In the genomic region with DNA sequence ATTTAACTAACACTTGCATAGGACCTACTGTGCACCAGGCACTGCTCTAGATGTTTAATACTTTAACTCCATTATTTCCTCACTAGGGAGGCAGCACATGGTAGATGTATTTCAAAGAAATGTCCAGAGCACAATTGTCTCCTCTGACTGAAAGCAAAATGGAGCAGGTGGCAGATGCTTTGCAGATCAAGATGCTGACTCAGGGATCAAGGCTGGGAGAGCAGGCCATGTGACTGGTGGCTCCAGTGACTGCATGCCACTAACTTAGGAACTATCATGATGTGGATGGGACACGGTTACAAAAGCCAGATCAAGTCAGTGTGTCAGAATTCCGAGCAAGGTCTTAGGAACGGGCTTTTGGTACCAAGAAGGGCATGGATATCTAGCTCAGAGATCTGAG, we compare ENCODE assay signal across 21 cellular contexts. TPM values are rescaled to one million over a fixed set of nuclear protein-coding genes. Genes with fewer than 3 reads are reported as not detected.
DNase-seq lines count a peak whose midpoint lies in the region; ATAC-seq, FAIRE-seq and TF ChIP-seq lines count a peak whose summit lies in the region.
"Had no signal": no experiment of that assay in that cellular context is flagged by ENCODE, and none has a peak within 500 bp of the region (broad histone marks: within the 10 kb centered on the region; RNA-seq: fewer than 3 reads in every experiment).

No MANE protein-coding gene starts in this region.

- no peak overlapping the region for H2AFZ ChIP-seq in IMR-90 (replicated peaks; ENCODE audit: low read length, poor library complexity)
- H2AFZ ChIP-seq in K562 (ENCODE audit: low read depth, low read length): no peak overlapping the region

- TF ChIP-seq RAD21 in IMR-90 (IDR thresholded peaks at IDR 0.05; ENCODE audit: low read length) (no peak), K562 (CRISPR knock-in tag; conservative IDR thresholded peaks at IDR 0.05 in 1 of 2, IDR thresholded peaks at IDR 0.05 in 1 of 2) (no peak)

- H2BK120ac ChIP-seq in IMR-90 (ENCODE audit: low read depth, low read length): no peak overlapping the region

- DNase-seq in IMR-90: no peak
- DNase-seq in K562 (ENCODE audit: extremely low read depth in 1 of 4, low spot score in 3 of 4): no peak
- DNase-seq in myocyte (ENCODE audit: low read depth): peak; percentile 12
- peak; percentile 47 to 67 for DNase-seq in vagina (ENCODE audit: extremely low spot score in 2 of 2)
- no peak for DNase-seq in activated T-helper 2 cell treated with anti-CD3 and anti-CD28 coated beads, Interferon-gamma antibody, Interleukin-2, Interleukin-4, amounts not matched to agents 10 μg/mL and 5 μg/mL and 100 μg/mL, durations not matched to agents 14 hours and 24 hours and 36 hours (ENCODE audit: low spot score)
- no peak for DNase-seq in iPS-NIHi7 (ENCODE audit: extremely low spot score)
- DNase-seq: BE2C; CD8-positive, alpha-beta T cell; COR-L47; DMS153; DMS79 treated with DMSO at 0.1 percent for 48 hours; EL; GM23248; H7 had no signal

- no peak overlapping the region for H2BK15ac ChIP-seq in IMR-90 (ENCODE audit: low read depth, low read length)

- no peak overlapping the region for H4K91ac ChIP-seq in IMR-90 (ENCODE audit: insufficient read depth, low read depth, low read length)

- POLR2A ChIA-PET in IMR-90 (lab: Charles Lee; ENCODE audit: unreplicated experiment): no interaction called here
- POLR2A ChIA-PET in K562 (lab: Yijun Ruan, JAX): no interaction called here

- H3K79me2 ChIP-seq in K562 (ENCODE audit: control insufficient read depth, insufficient read depth, low read length): no peaks in the 10 kb centered on the region

- H3K4me2 ChIP-seq in IMR-90 (ENCODE audit: low read depth, low read length) (no peak overlapping the region), K562 (ENCODE audit: insufficient read depth, low read length) (no peak overlapping the region)

- H2BK20ac ChIP-seq in IMR-90 (ENCODE audit: low read depth, low read length): no peak overlapping the region

- H3K56ac ChIP-seq in IMR-90 (ENCODE audit: extremely low read depth, insufficient read depth, low read length): no peak overlapping the region

- peaks cover 2% of the 10 kb centered on the region for H3K4me1 Mint-ChIP-seq in activated T-helper 2 cell treated with anti-CD3 and anti-CD28 coated beads, Interferon-gamma antibody, Interleukin-2, Interleukin-4, amounts not matched to agents 10 μg/mL and 5 μg/mL and 100 μg/mL, durations not matched to agents 14 hours and 24 hours and 36 hours (ENCODE audit: low read depth)

- TF ChIP-seq CTCF in IMR-90 (conservative IDR thresholded peaks at IDR 0.05; ENCODE audit: low read depth, low read length) (no peak), K562 (IDR thresholded peaks at IDR 0.05 in 2 of 3, conservative IDR thresholded peaks at IDR 0.05 in 1 of 3; ENCODE audit: insufficient read depth in 2 of 3, low read depth in 1 of 3, low read length in 3 of 3) (no peak), vagina (IDR thresholded peaks at IDR 0.05) (no peak)

- intact Hi-C loops in IMR-90 (cut with micrococcal nuclease): loop anchor here (10.0 kb wide), 1 partner anchor 1570 kb away; no protein-coding TSS in a partner anchor
- intact Hi-C loops in K562 (cut with micrococcal nuclease): no loop called here
- intact Hi-C loops in vagina (cut with DNase I): no loop called here
- intact Hi-C loops in activated T-helper 2 cell treated with anti-CD3 and anti-CD28 coated beads, Interferon-gamma antibody, Interleukin-2, Interleukin-4, amounts not matched to agents 10 μg/mL and 5 μg/mL and 100 μg/mL, durations not matched to agents 14 hours and 24 hours and 36 hours (cut with micrococcal nuclease): no loop called here

- no peak overlapping the region for H3K4me3 Mint-ChIP-seq in activated T-helper 2 cell treated with anti-CD3 and anti-CD28 coated beads, Interferon-gamma antibody, Interleukin-2, Interleukin-4, amounts not matched to agents 10 μg/mL and 5 μg/mL and 100 μg/mL, durations not matched to agents 14 hours and 24 hours and 36 hours (ENCODE audit: low read depth)
- H3K4me3 Mint-ChIP-seq: CD8-positive, alpha-beta T cell had no signal

- H3K4me3 ChIP-seq in IMR-90 (ENCODE audit: insufficient read depth, low read depth, low read length): no peak overlapping the region
- no peak overlapping the region for H3K4me3 ChIP-seq in K562
- H3K4me3 ChIP-seq in vagina: no peak overlapping the region
- H3K4me3 ChIP-seq: GM23248 had no signal

- H3K27me3 ChIP-seq in IMR-90 (ENCODE audit: control insufficient read depth, insufficient read depth, low read length) (peaks cover 11% of the 10 kb centered on the region), K562 (ENCODE audit: control insufficient read depth in 2 of 2, insufficient read depth in 2 of 2, low read length in 2 of 2) (no peaks in the 10 kb centered on the region), vagina (no peaks in the 10 kb centered on the region)

- TF ChIP-seq POLR2A in IMR-90 (IDR thresholded peaks at IDR 0.05; ENCODE audit: low read depth, low read length) (no peak), K562 (conservative IDR thresholded peaks at IDR 0.05) (no peak), vagina (IDR thresholded peaks at IDR 0.05) (no peak)

- 58% methylated on average over 3 of the region's 3 CpGs; no CpG with 5 or more reads in 1 of the 2 experiments for WGBS in IMR-90 (ENCODE audit: extremely low coverage in 2 of 2, insufficient read length in 1 of 2), 2 experiments
- 0% methylated on average over 3 of the region's 3 CpGs for WGBS in K562 (ENCODE audit: insufficient coverage, low coverage, missing lambda C conversion rate)

- H4K20me1 ChIP-seq in IMR-90 (ENCODE audit: insufficient read depth, low read length) (no peaks in the 10 kb centered on the region), K562 (replicated peaks; ENCODE audit: control insufficient read depth, insufficient read depth, low read length) (no peaks in the 10 kb centered on the region)

- no peaks in the 10 kb centered on the region for H3K79me1 ChIP-seq in IMR-90 (ENCODE audit: low read depth in 1 of 2, low read length in 2 of 2)

- H3K4me1 ChIP-seq in IMR-90 (ENCODE audit: control insufficient read depth, insufficient read depth, low read length) (no peaks in the 10 kb centered on the region), K562 (replicated peaks in 1 of 2; ENCODE audit: control insufficient read depth in 2 of 2, insufficient read depth in 2 of 2, low read length in 2 of 2) (no peaks in the 10 kb centered on the region), vagina (no peaks in the 10 kb centered on the region)
- H3K4me1 ChIP-seq: BE2C had no signal

- CTCF ChIA-PET in IMR-90 (lab: Yijun Ruan, JAX) (no interaction called here), K562 (lab: Yijun Ruan, JAX; ENCODE audit: low intra/inter-chr PET ratio) (no interaction called here)

- FAIRE-seq in K562 (lab: Jason Lieb, UNC): no peak
- FAIRE-seq: A204.1, D721Med, G401.6 had no signal

- no peak overlapping the region for H3K18ac ChIP-seq in IMR-90 (ENCODE audit: low read depth, low read length)

- no peak overlapping the region for H3K14ac ChIP-seq in IMR-90 (replicated peaks; ENCODE audit: low read depth, low read length)

- dilution Hi-C loops in IMR-90 (cut with HindIII; ENCODE audit: low sequenced_read_pairs, unreplicated experiment): no loop called here

- H3K9ac ChIP-seq in IMR-90 (ENCODE audit: low read depth, low read length): no peak overlapping the region
- no peak overlapping the region for H3K9ac ChIP-seq in K562 (ENCODE audit: insufficient read depth in 1 of 2, low read depth in 2 of 2, low read length in 2 of 2)
- H3K9ac ChIP-seq: GM23248 had no signal

- H4K5ac ChIP-seq in IMR-90 (ENCODE audit: low read depth, low read length): no peak overlapping the region

- in situ Hi-C loops in IMR-90 (cut with MboI; ENCODE audit: low sequenced_read_pairs) (no loop called here), K562 (cut with MboI) (no loop called here)

- H2AK5ac ChIP-seq in IMR-90 (ENCODE audit: low read depth, low read length): no peak overlapping the region

- H3K27ac Mint-ChIP-seq in activated T-helper 2 cell treated with anti-CD3 and anti-CD28 coated beads, Interferon-gamma antibody, Interleukin-2, Interleukin-4, amounts not matched to agents 10 μg/mL and 5 μg/mL and 100 μg/mL, durations not matched to agents 14 hours and 24 hours and 36 hours: no peak overlapping the region
- H3K27ac Mint-ChIP-seq: CD8-positive, alpha-beta T cell had no signal

- H3K36me3 Mint-ChIP-seq in activated T-helper 2 cell treated with anti-CD3 and anti-CD28 coated beads, Interferon-gamma antibody, Interleukin-2, Interleukin-4, amounts not matched to agents 10 μg/mL and 5 μg/mL and 100 μg/mL, durations not matched to agents 14 hours and 24 hours and 36 hours (ENCODE audit: low read depth): no peaks in the 10 kb centered on the region
- H3K36me3 Mint-ChIP-seq: CD8-positive, alpha-beta T cell had no signal

- H3K27ac ChIP-seq in IMR-90 (ENCODE audit: insufficient read depth, low read length) (no peak overlapping the region), K562 (ENCODE audit: extremely low read depth, low read depth, low read length) (no peak overlapping the region), vagina (no peak overlapping the region)
- H3K27ac ChIP-seq: C4-2B, GM23248 had no signal

- no peak overlapping the region for H4K8ac ChIP-seq in IMR-90 (ENCODE audit: low read depth in 2 of 2, low read length in 2 of 2)

- H3K9me3 ChIP-seq in IMR-90 (ENCODE audit: control insufficient read depth, insufficient read depth, low read length): no peaks in the 10 kb centered on the region
- H3K9me3 ChIP-seq in K562 (replicated peaks; ENCODE audit: control insufficient read depth, insufficient read depth, low read depth, low read length): no peaks in the 10 kb centered on the region
- H3K9me3 ChIP-seq in vagina: no peaks in the 10 kb centered on the region
- H3K9me3 ChIP-seq: BE2C had no signal

- H3K9me1 ChIP-seq in IMR-90 (ENCODE audit: insufficient read depth, low read length): no peaks in the 10 kb centered on the region
- H3K9me1 ChIP-seq in K562 (ENCODE audit: control insufficient read depth, insufficient read depth, low read length): no peaks in the 10 kb centered on the region

- H3K27me3 Mint-ChIP-seq in activated T-helper 2 cell treated with anti-CD3 and anti-CD28 coated beads, Interferon-gamma antibody, Interleukin-2, Interleukin-4, amounts not matched to agents 10 μg/mL and 5 μg/mL and 100 μg/mL, durations not matched to agents 14 hours and 24 hours and 36 hours (ENCODE audit: low read depth): peaks cover 18% of the 10 kb centered on the region

- ATAC-seq in IMR-90 (ENCODE audit: low read depth) (no peak), K562 (no peak), HG02981 (IDR thresholded peaks at IDR 0.05; ENCODE audit: unreplicated experiment) (no peak)
- ATAC-seq: CD8-positive, alpha-beta T cell had no signal

- no peak for TF ChIP-seq EP300 in K562 (IDR thresholded peaks at IDR 0.05; ENCODE audit: low read length)

- no peak overlapping the region for H2BK5ac ChIP-seq in IMR-90 (ENCODE audit: low read depth, low read length, poor library complexity, severe bottlenecking)

- BruUV-seq in IMR-90 (replicated peaks; lab: Mats Ljungman, UMichigan): no TSS peak
- BruUV-seq in K562 (replicated peaks; lab: Mats Ljungman, UMichigan): no TSS peak

- H2AK9ac ChIP-seq in IMR-90 (replicated peaks; ENCODE audit: low read depth, low read length, poor library complexity): no peak overlapping the region

- no peak overlapping the region for H3K23ac ChIP-seq in IMR-90 (ENCODE audit: low read depth, low read length)

- H3K36me3 ChIP-seq in IMR-90 (ENCODE audit: control insufficient read depth, insufficient read depth, low read length): no peaks in the 10 kb centered on the region
- H3K36me3 ChIP-seq in K562 (ENCODE audit: control insufficient read depth, insufficient read depth, low read length): no peaks in the 10 kb centered on the region
- no peaks in the 10 kb centered on the region for H3K36me3 ChIP-seq in vagina
- H3K36me3 ChIP-seq: BE2C had no signal

- H3K9me3 Mint-ChIP-seq in activated T-helper 2 cell treated with anti-CD3 and anti-CD28 coated beads, Interferon-gamma antibody, Interleukin-2, Interleukin-4, amounts not matched to agents 10 μg/mL and 5 μg/mL and 100 μg/mL, durations not matched to agents 14 hours and 24 hours and 36 hours: no peaks in the 10 kb centered on the region
- H3K9me3 Mint-ChIP-seq: CD8-positive, alpha-beta T cell had no signal

- H3K4ac ChIP-seq in IMR-90 (ENCODE audit: low read depth, low read length): no peak overlapping the region

RNA-seq across cellular contexts. Expression of a gene that starts 28.2 kb away (rescaled TPM):
- total RNA-seq in IMR-90 (2012; rRNA removed) (not detected in 2 replicates), K562 (2014; rRNA removed) (not detected in 2 replicates), K562 (2014; rRNA removed; fragmentation: Illumina TruSeq; extraction: Trizol) (not detected in 2 replicates), K562 (2015; rRNA removed; fragmentation: Illumina TruSeq; extraction: Trizol) (not detected in 2 replicates), K562 (2021) (not detected in 2 replicates), myocyte (not detected in 2 replicates), vagina (not detected)
- polyA plus RNA-seq in IMR-90 (2012; rRNA removed) (not detected in 2 replicates), K562 (2011; rRNA removed) (not detected in 2 replicates), K562 (2014; fragmentation: Illumina TruSeq; extraction: Trizol) (not detected in 2 replicates), K562 (2014; fragmentation: Nextera tagmentation; extraction: Ambion mirVana) (not detected), K562 (2014; rRNA removed) (not detected in 2 replicates)
- polyA plus RNA-seq in IMR-90 (2012; cell fraction: cytosol; rRNA removed): not detected in 2 replicates
- polyA plus RNA-seq in IMR-90 (2012; cell fraction: nucleus; rRNA removed; ENCODE audit: low replicate concordance): not detected in 2 replicates
- not detected in 2 replicates for total RNA-seq in K562 (2011; cell fraction: chromatin; rRNA removed; ENCODE audit: low replicate concordance)
- not detected in 2 replicates for total RNA-seq in K562 (2011; cell fraction: nucleolus; rRNA removed)
- total RNA-seq in K562 (2011; cell fraction: nucleoplasm; rRNA removed): not detected in 2 replicates
- polyA plus RNA-seq in K562 (2011; cell fraction: cytosol; rRNA removed): not detected in 2 replicates
- not detected in 2 replicates for polyA plus RNA-seq in K562 (2011; cell fraction: nucleus; rRNA removed)
- not detected in 2 replicates for polyA plus RNA-seq in K562 (2012)
- polyA minus RNA-seq in K562 (2011; rRNA and poly(A)+ RNA removed): not detected in 2 replicates
- polyA minus RNA-seq in K562 (2011; cell fraction: cytosol; rRNA and poly(A)+ RNA removed): not detected in 2 replicates
- polyA minus RNA-seq in K562 (2011; cell fraction: nucleus; rRNA and poly(A)+ RNA removed): not detected in 2 replicates
- 0.08 TPM for polyA plus RNA-seq in myocyte (2012)
- not detected in 2 replicates for total RNA-seq in activated T-helper 2 cell treated with anti-CD3 and anti-CD28 coated beads, Interferon-gamma antibody, Interleukin-2, Interleukin-4, amounts not matched to agents 10 μg/mL and 5 μg/mL and 100 μg/mL, durations not matched to agents 14 hours and 24 hours and 36 hours
- total RNA-seq: CD8-positive, alpha-beta T cell; GM23248; HT-29 had no signal
- polyA plus RNA-seq: AG04450, GM23248 had no signal

RNA-seq across cellular contexts. Expression of a gene that starts 36.0 kb away (rescaled TPM):
- total RNA-seq in IMR-90 (2012; rRNA removed) (0.54 and 0.56 TPM in 2 replicates), K562 (2014; rRNA removed) (not detected in 2 replicates), K562 (2014; rRNA removed; fragmentation: Illumina TruSeq; extraction: Trizol) (not detected in 2 replicates), K562 (2015; rRNA removed; fragmentation: Illumina TruSeq; extraction: Trizol) (not detected in 2 replicates), K562 (2021) (4.1 and 6.0 TPM in 2 replicates), myocyte (not detected in 2 replicates), vagina (6.1 TPM)
- polyA plus RNA-seq in IMR-90 (2012; rRNA removed) (1.2 and 1.4 TPM in 2 replicates), K562 (2011; rRNA removed) (not detected in 2 replicates), K562 (2014; fragmentation: Illumina TruSeq; extraction: Trizol) (not detected in 2 replicates), K562 (2014; fragmentation: Nextera tagmentation; extraction: Ambion mirVana) (not detected), K562 (2014; rRNA removed) (not detected in 2 replicates)
- polyA plus RNA-seq in IMR-90 (2012; cell fraction: cytosol; rRNA removed): 0.85 and 1.2 TPM in 2 replicates
- 0.29 and 0.33 TPM in 2 replicates for polyA plus RNA-seq in IMR-90 (2012; cell fraction: nucleus; rRNA removed; ENCODE audit: low replicate concordance)
- not detected in 2 replicates for total RNA-seq in K562 (2011; cell fraction: chromatin; rRNA removed; ENCODE audit: low replicate concordance)
- not detected in 2 replicates for total RNA-seq in K562 (2011; cell fraction: nucleolus; rRNA removed)
- not detected in 2 replicates for total RNA-seq in K562 (2011; cell fraction: nucleoplasm; rRNA removed)
- not detected in 2 replicates for polyA plus RNA-seq in K562 (2011; cell fraction: cytosol; rRNA removed)
- polyA plus RNA-seq in K562 (2011; cell fraction: nucleus; rRNA removed): not detected in 2 replicates
- 0.08 TPM in 1 of 2 replicates, not detected in the other for polyA plus RNA-seq in K562 (2012)
- polyA minus RNA-seq in K562 (2011; rRNA and poly(A)+ RNA removed): 0.36 TPM in 1 of 2 replicates, not detected in the other
- polyA minus RNA-seq in K562 (2011; cell fraction: cytosol; rRNA and poly(A)+ RNA removed): 16.9 TPM in 1 of 2 replicates, not detected in the other
- not detected in 2 replicates for polyA minus RNA-seq in K562 (2011; cell fraction: nucleus; rRNA and poly(A)+ RNA removed)
- polyA plus RNA-seq in myocyte (2012): 0.08 TPM
- 1.1 and 1.3 TPM in 2 replicates for total RNA-seq in activated T-helper 2 cell treated with anti-CD3 and anti-CD28 coated beads, Interferon-gamma antibody, Interleukin-2, Interleukin-4, amounts not matched to agents 10 μg/mL and 5 μg/mL and 100 μg/mL, durations not matched to agents 14 hours and 24 hours and 36 hours
- total RNA-seq: H7 had no signal

RNA-seq across cellular contexts. Expression of a gene that starts 51.6 kb away (rescaled TPM):
- total RNA-seq in IMR-90 (2012; rRNA removed) (under 0.01 and 0.18 TPM in 2 replicates), K562 (2014; rRNA removed) (not detected in 2 replicates), K562 (2014; rRNA removed; fragmentation: Illumina TruSeq; extraction: Trizol) (not detected in 2 replicates), K562 (2015; rRNA removed; fragmentation: Illumina TruSeq; extraction: Trizol) (not detected in 2 replicates), K562 (2021) (not detected in 2 replicates), myocyte (not detected in 2 replicates), vagina (2.0 TPM)
- polyA plus RNA-seq in IMR-90 (2012; rRNA removed) (0.09 and 0.11 TPM in 2 replicates), K562 (2011; rRNA removed) (not detected in 2 replicates), K562 (2014; fragmentation: Illumina TruSeq; extraction: Trizol) (not detected in 2 replicates), K562 (2014; fragmentation: Nextera tagmentation; extraction: Ambion mirVana) (not detected), K562 (2014; rRNA removed) (not detected in 2 replicates)
- polyA plus RNA-seq in IMR-90 (2012; cell fraction: cytosol; rRNA removed): 0.09 and 0.10 TPM in 2 replicates
- 0.14 TPM in 1 of 2 replicates, not detected in the other for polyA plus RNA-seq in IMR-90 (2012; cell fraction: nucleus; rRNA removed; ENCODE audit: low replicate concordance)
- not detected in 2 replicates for total RNA-seq in K562 (2011; cell fraction: chromatin; rRNA removed; ENCODE audit: low replicate concordance)
- not detected in 2 replicates for total RNA-seq in K562 (2011; cell fraction: nucleolus; rRNA removed)
- not detected in 2 replicates for total RNA-seq in K562 (2011; cell fraction: nucleoplasm; rRNA removed)
- not detected in 2 replicates for polyA plus RNA-seq in K562 (2011; cell fraction: cytosol; rRNA removed)
- not detected in 2 replicates for polyA plus RNA-seq in K562 (2011; cell fraction: nucleus; rRNA removed)
- polyA plus RNA-seq in K562 (2012): not detected in 2 replicates
- polyA minus RNA-seq in K562 (2011; rRNA and poly(A)+ RNA removed): not detected in 2 replicates
- polyA minus RNA-seq in K562 (2011; cell fraction: cytosol; rRNA and poly(A)+ RNA removed): not detected in 2 replicates
- not detected in 2 replicates for polyA minus RNA-seq in K562 (2011; cell fraction: nucleus; rRNA and poly(A)+ RNA removed)
- 0.48 TPM for polyA plus RNA-seq in myocyte (2012)
- total RNA-seq in activated T-helper 2 cell treated with anti-CD3 and anti-CD28 coated beads, Interferon-gamma antibody, Interleukin-2, Interleukin-4, amounts not matched to agents 10 μg/mL and 5 μg/mL and 100 μg/mL, durations not matched to agents 14 hours and 24 hours and 36 hours: not detected in 2 replicates
- total RNA-seq: CD8-positive, alpha-beta T cell; GM23248; H7; HT-29 had no signal

RNA-seq across cellular contexts. Expression of a gene that starts 57.9 kb away (rescaled TPM):
- total RNA-seq in IMR-90 (2012; rRNA removed) (not detected in 2 replicates), K562 (2014; rRNA removed) (not detected in 2 replicates), K562 (2014; rRNA removed; fragmentation: Illumina TruSeq; extraction: Trizol) (not detected in 2 replicates), K562 (2015; rRNA removed; fragmentation: Illumina TruSeq; extraction: Trizol) (not detected in 2 replicates), K562 (2021) (not detected in 2 replicates), myocyte (not detected in 2 replicates), vagina (not detected)
- polyA plus RNA-seq in IMR-90 (2012; rRNA removed) (not detected in 2 replicates), K562 (2011; rRNA removed) (not detected in 2 replicates), K562 (2014; fragmentation: Illumina TruSeq; extraction: Trizol) (not detected in 2 replicates), K562 (2014; fragmentation: Nextera tagmentation; extraction: Ambion mirVana) (not detected), K562 (2014; rRNA removed) (not detected in 2 replicates)
- not detected in 2 replicates for polyA plus RNA-seq in IMR-90 (2012; cell fraction: cytosol; rRNA removed)
- not detected in 2 replicates for polyA plus RNA-seq in IMR-90 (2012; cell fraction: nucleus; rRNA removed; ENCODE audit: low replicate concordance)
- not detected in 2 replicates for total RNA-seq in K562 (2011; cell fraction: chromatin; rRNA removed; ENCODE audit: low replicate concordance)
- total RNA-seq in K562 (2011; cell fraction: nucleolus; rRNA removed): not detected in 2 replicates
- total RNA-seq in K562 (2011; cell fraction: nucleoplasm; rRNA removed): not detected in 2 replicates
- polyA plus RNA-seq in K562 (2011; cell fraction: cytosol; rRNA removed): not detected in 2 replicates
- not detected in 2 replicates for polyA plus RNA-seq in K562 (2011; cell fraction: nucleus; rRNA removed)
- polyA plus RNA-seq in K562 (2012): not detected in 2 replicates
- not detected in 2 replicates for polyA minus RNA-seq in K562 (2011; rRNA and poly(A)+ RNA removed)
- polyA minus RNA-seq in K562 (2011; cell fraction: cytosol; rRNA and poly(A)+ RNA removed): not detected in 2 replicates
- not detected in 2 replicates for polyA minus RNA-seq in K562 (2011; cell fraction: nucleus; rRNA and poly(A)+ RNA removed)
- not detected for polyA plus RNA-seq in myocyte (2012)
- total RNA-seq in activated T-helper 2 cell treated with anti-CD3 and anti-CD28 coated beads, Interferon-gamma antibody, Interleukin-2, Interleukin-4, amounts not matched to agents 10 μg/mL and 5 μg/mL and 100 μg/mL, durations not matched to agents 14 hours and 24 hours and 36 hours: not detected in 2 replicates
- total RNA-seq: CD8-positive, alpha-beta T cell; GM23248; H7; HT-29 had no signal
- polyA plus RNA-seq: AG04450, GM23248 had no signal

Comparison
In these comparisons a context has a peak if more than half of its experiments do, and no peak if none do; other contexts are left out.
1. DNase-seq: peak in myocyte (single experiment) and vagina (2 of 2); none in IMR-90 (single experiment), K562 (0 of 4), activated T-helper 2 cell treated with anti-CD3 and anti-CD28 coated beads, Interferon-gamma antibody, Interleukin-2, Interleukin-4, amounts not matched to agents 10 μg/mL and 5 μg/mL and 100 μg/mL, durations not matched to agents 14 hours and 24 hours and 36 hours (single experiment) and iPS-NIHi7 (single experiment).